1 cellular context compared by ENCODE assay signal in the genomic region with DNA sequence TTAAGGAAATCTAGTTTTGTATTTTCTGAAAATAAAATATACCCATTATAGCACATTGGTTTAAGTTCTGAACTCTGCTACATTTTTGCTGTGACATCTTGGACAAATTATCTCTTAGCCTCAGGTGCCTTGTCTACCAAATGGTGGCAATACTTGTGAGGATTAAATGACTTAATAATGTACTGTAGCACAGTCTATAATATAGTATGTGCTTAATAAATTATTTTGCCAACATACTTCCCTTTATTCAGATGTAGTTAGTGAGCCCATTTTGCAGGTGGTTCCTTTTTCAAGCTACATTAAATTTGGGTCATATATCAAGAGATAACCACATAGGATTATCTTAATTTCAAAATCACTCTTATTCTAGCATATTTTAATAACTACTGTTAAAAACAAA.
TF ChIP-seq lines count a peak whose summit lies in the region.

No MANE protein-coding gene starts in this region.

TF ChIP-seq in K562, 482 proteins besides CTCF, POLR2A, EP300 and RAD21:
- TF ChIP-seq NFIX (CRISPR knock-in tag; IDR thresholded peaks at IDR 0.05; ENCODE audit: low read depth) (no peak), RBFOX2 (IDR thresholded peaks at IDR 0.05; ENCODE audit: low read depth, low read length) (peak; percentile 43; the same call in 1 of the 2 replicates)
